In genomic region chr3:166661621-166662020, GRCh38 we compare ENCODE assay signal across 25 cellular contexts.
"Had no signal": no experiment of that assay in that cellular context is flagged by ENCODE, and none has a peak within 500 bp of the region (broad histone marks: within the 10 kb centered on the region; RNA-seq: fewer than 3 reads in every experiment).

No MANE protein-coding gene starts in this region.

- H3K27ac ChIP-seq: hepatocyte, left ventricle myocardium inferior, neural progenitor cell, neutrophil, parathyroid adenoma, right atrium auricular region, right lobe of liver, stomach, testis, thyroid gland, transverse colon, upper lobe of left lung had no signal

- H3K27ac Mint-ChIP-seq: mesothelial cell of epicardium; naive B cell; natural killer cell; nephron progenitor cell; neural progenitor cell; stimulated activated naive B cell treated with anti-CD40 and anti-IgM and Interleukin-4, amounts not matched to agents 10 μg/mL and 1 μg/mL and 100 μg/mL, for 72 hours had no signal

- H3K4me1 ChIP-seq: left ventricle myocardium inferior, neural progenitor cell, parathyroid adenoma, right atrium auricular region, right lobe of liver, stomach, testis, thyroid gland, transverse colon, upper lobe of left lung had no signal

- H2AFZ ChIP-seq: hepatocyte, neural progenitor cell, parathyroid adenoma had no signal

- H3K79me2 ChIP-seq: hepatocyte, parathyroid adenoma had no signal

- H3K4me2 ChIP-seq: hepatocyte, neural progenitor cell, smooth muscle cell had no signal

- H3K4me1 Mint-ChIP-seq: mesothelial cell of epicardium; naive B cell; natural killer cell; nephron progenitor cell; neural progenitor cell; stimulated activated naive B cell treated with anti-CD40 and anti-IgM and Interleukin-4, amounts not matched to agents 10 μg/mL and 1 μg/mL and 100 μg/mL, for 72 hours had no signal

- H3K36me3 ChIP-seq: left ventricle myocardium inferior, neural progenitor cell, neutrophil, right atrium auricular region, right lobe of liver, stomach, thyroid gland, transverse colon, upper lobe of left lung had no signal

- H3K9me3 ChIP-seq: neutrophil, right lobe of liver, testis, thyroid gland had no signal

- H3K27me3 Mint-ChIP-seq: naive B cell; stimulated activated naive B cell treated with anti-CD40 and anti-IgM and Interleukin-4, amounts not matched to agents 10 μg/mL and 1 μg/mL and 100 μg/mL, for 72 hours had no signal

- ATAC-seq: natural killer cell; right lobe of liver; stimulated activated naive B cell treated with anti-CD40 and anti-IgM and Interleukin-4, amounts not matched to agents 10 μg/mL and 1 μg/mL and 100 μg/mL, for 72 hours; stimulated activated naive CD8-positive, alpha-beta T cell treated with anti-CD3 and anti-CD28 coated beads, Interleukin-15, Interleukin-2, amounts not matched to agents 100 U/mL and 50 U/mL, for 24 hours had no signal

- H3K27me3 ChIP-seq: hepatocyte, neural progenitor cell, neutrophil, right atrium auricular region, right lobe of liver, stomach, testis, thyroid gland, transverse colon, upper lobe of left lung had no signal

- H3K4me3 Mint-ChIP-seq: mesothelial cell of epicardium; naive B cell; natural killer cell; nephron progenitor cell; neural progenitor cell; stimulated activated naive B cell treated with anti-CD40 and anti-IgM and Interleukin-4, amounts not matched to agents 10 μg/mL and 1 μg/mL and 100 μg/mL, for 72 hours had no signal

- DNase-seq: islet precursor cell; left ventricle myocardium inferior; mesendoderm; naive B cell; natural killer cell; nephron progenitor cell; occipital lobe; right lobe of liver; stimulated activated CD4-positive, alpha-beta T cell treated with anti-CD3 and anti-CD28 coated beads, Interleukin-1b, Interleukin-23, amount 100 ng/mL, for 48 hours; stimulated activated CD4-positive, alpha-beta T cell treated with anti-CD3 and anti-CD28 coated beads, Interleukin-4, amount 100 ng/mL, for 1 hour; stimulated activated naive B cell treated with anti-CD40 and anti-IgM and Interleukin-4, amounts not matched to agents 10 μg/mL and 1 μg/mL and 100 μg/mL, for 72 hours; stimulated activated naive CD8-positive, alpha-beta T cell treated with anti-CD3 and anti-CD28 coated beads, Interleukin-15, Interleukin-2, amounts not matched to agents 100 U/mL and 50 U/mL, for 24 hours; stomach; testis; thyroid gland; transverse colon; upper lobe of left lung had no signal

- H3K9ac ChIP-seq: neural progenitor cell, parathyroid adenoma had no signal

- H3K4me3 ChIP-seq: hepatocyte, left ventricle myocardium inferior, lung, neural progenitor cell, right atrium auricular region, right lobe of liver, smooth muscle cell, stomach, testis, thyroid gland, transverse colon, upper lobe of left lung had no signal

- H3K36me3 Mint-ChIP-seq: mesothelial cell of epicardium; naive B cell; neural progenitor cell; stimulated activated naive B cell treated with anti-CD40 and anti-IgM and Interleukin-4, amounts not matched to agents 10 μg/mL and 1 μg/mL and 100 μg/mL, for 72 hours had no signal
